1 cellular context compared by ENCODE assay signal in genomic region chrX:50180073-50180940, GRCh38.
A peak's percentile ranks its signal among the peaks of the same experiment; 100 is the strongest.
TF ChIP-seq lines count a peak whose summit lies in the region.

No MANE protein-coding gene starts in this region.

TF ChIP-seq in K562, 482 proteins besides CTCF, POLR2A, EP300 and RAD21 (continues in another document):
- peak; percentile 52 for TF ChIP-seq USF1 (CRISPR knock-in tag; IDR thresholded peaks at IDR 0.05)
- TF ChIP-seq E2F6 (IDR thresholded peaks at IDR 0.05; ENCODE audit: borderline replicate concordance in 1 of 2, extremely low read depth in 1 of 2, insufficient read depth in 1 of 2, insufficient read length in 1 of 2, low read depth in 1 of 2, low read length in 1 of 2, poor library complexity in 1 of 2, severe bottlenecking in 1 of 2) = peak; percentile 14 to 56
- peak; percentile 58; the same call in 1 of the 2 replicates for TF ChIP-seq MYC (IDR thresholded peaks at IDR 0.05; ENCODE audit: low read depth, low read length)
- TF ChIP-seq MYC (CRISPR knock-in tag; IDR thresholded peaks at IDR 0.05; ENCODE audit: borderline replicate concordance, low read depth) = no peak
- peak; percentile 57; the same call in 1 of the 2 replicates for TF ChIP-seq L3MBTL2 (IDR thresholded peaks at IDR 0.05)
- TF ChIP-seq NFE2L1 (tag; IDR thresholded peaks at IDR 0.05; ENCODE audit: borderline replicate concordance, low read depth) = no peak
- TF ChIP-seq TFAP4 (CRISPR knock-in tag; IDR thresholded peaks at IDR 0.05; ENCODE audit: borderline replicate concordance) = no peak
- peak; percentile 40 for TF ChIP-seq MGA (IDR thresholded peaks at IDR 0.05)
- no peak for TF ChIP-seq MCM2 (IDR thresholded peaks at IDR 0.05; ENCODE audit: low read depth)
- TF ChIP-seq FOXM1 (IDR thresholded peaks at IDR 0.05; ENCODE audit: low read depth) = peak; percentile 43; the same call in 1 of the 2 replicates
- TF ChIP-seq FOXM1 (CRISPR knock-in tag; IDR thresholded peaks at IDR 0.05; ENCODE audit: low read depth) = no peak
- TF ChIP-seq MED1 (CRISPR knock-in tag; IDR thresholded peaks at IDR 0.05; ENCODE audit: borderline replicate concordance) = no peak
- peak; percentile 20 to 38; a peak in 1 of 4 replicates for TF ChIP-seq MNT (conservative IDR thresholded peaks at IDR 0.05)
- peak; percentile 75 for TF ChIP-seq ZFP91 (CRISPR knock-in tag; IDR thresholded peaks at IDR 0.05)
- peak; percentile 27; the same call in 1 of the 2 replicates for TF ChIP-seq RAD51 (IDR thresholded peaks at IDR 0.05; ENCODE audit: borderline replicate concordance, low read depth)
- TF ChIP-seq PRDM10 (IDR thresholded peaks at IDR 0.05; ENCODE audit: partially characterized antibody) = peak; percentile 97
- no peak for TF ChIP-seq ZNF398 (CRISPR knock-in tag; IDR thresholded peaks at IDR 0.05)
- TF ChIP-seq TOE1 (IDR thresholded peaks at IDR 0.05; ENCODE audit: borderline replicate concordance) = no peak
- no peak for TF ChIP-seq TOE1 (CRISPR knock-in tag; IDR thresholded peaks at IDR 0.05; ENCODE audit: borderline replicate concordance, low read depth)
- TF ChIP-seq ZNF384 (IDR thresholded peaks at IDR 0.05; ENCODE audit: low read depth, low read length) = peak; percentile 97
- TF ChIP-seq ZBTB8A (IDR thresholded peaks at IDR 0.05; ENCODE audit: partially characterized antibody) = no peak
- TF ChIP-seq ATF7 (IDR thresholded peaks at IDR 0.05) = peak; percentile 48; the same call in 1 of the 2 replicates
